In genomic region chr13:103282571-103283450, GRCh38 we compare ENCODE assay signal across 13 cellular contexts.
DNase-seq lines count a peak whose midpoint lies in the region; ATAC-seq and TF ChIP-seq lines count a peak whose summit lies in the region.
"Had no signal": no experiment of that assay in that cellular context is flagged by ENCODE, and none has a peak within 500 bp of the region (broad histone marks: within the 10 kb centered on the region; RNA-seq: fewer than 3 reads in every experiment).

No MANE protein-coding gene starts in this region.

- H3K36me3 Mint-ChIP-seq in natural killer cell: no peaks in the 10 kb centered on the region
- no peaks in the 10 kb centered on the region for H3K36me3 Mint-ChIP-seq in natural killer cell treated with Interleukin-12 subunit alpha and Interleukin-12 subunit beta and Interleukin-15 and Interleukin-18, amount 100 ng/mL, for 72 hours
- H3K36me3 Mint-ChIP-seq in stimulated activated memory B cell treated with anti-CD40 and anti-IgM and Interleukin-4, amounts not matched to agents 10 μg/mL and 1 μg/mL and 100 μg/mL, for 72 hours: no peaks in the 10 kb centered on the region
- H3K36me3 Mint-ChIP-seq: stimulated activated naive B cell treated with anti-CD40 and anti-IgM and Interleukin-4, amounts not matched to agents 10 μg/mL and 1 μg/mL and 100 μg/mL, for 72 hours had no signal

- no peak for DNase-seq in natural killer cell
- DNase-seq in natural killer cell treated with Interleukin-12 subunit alpha and Interleukin-12 subunit beta and Interleukin-15 and Interleukin-18, amount 100 ng/mL, for 72 hours (ENCODE audit: low spot score): no peak
- DNase-seq in RKO (ENCODE audit: low spot score): peak; percentile 5
- peak; percentile 83 for DNase-seq in glomerular visceral epithelial cell (ENCODE audit: extremely low spot score)
- DNase-seq in esophagus muscularis mucosa (ENCODE audit: extremely low spot score): no peak
- no peak for DNase-seq in SW 1271 (lab: John Stamatoyannopoulos, UW)
- no peak for DNase-seq in GM13977 (ENCODE audit: low spot score)
- DNase-seq: activated effector memory CD4-positive, alpha-beta T cell treated with Interleukin-2 at 50 U/mL for 16 hours; AML-193; heart right ventricle; NCI-H1694 treated with DMSO at 0.1 percent for 48 hours; stimulated activated naive B cell treated with anti-CD40 and anti-IgM and Interleukin-4, amounts not matched to agents 10 μg/mL and 1 μg/mL and 100 μg/mL, for 72 hours had no signal

- H3K9me3 Mint-ChIP-seq in natural killer cell: peaks cover 5% of the 10 kb centered on the region in 2 donors
- H3K9me3 Mint-ChIP-seq in natural killer cell treated with Interleukin-12 subunit alpha and Interleukin-12 subunit beta and Interleukin-15 and Interleukin-18, amount 100 ng/mL, for 72 hours: peaks cover 5% of the 10 kb centered on the region
- peaks cover 3% of the 10 kb centered on the region for H3K9me3 Mint-ChIP-seq in stimulated activated memory B cell treated with anti-CD40 and anti-IgM and Interleukin-4, amounts not matched to agents 10 μg/mL and 1 μg/mL and 100 μg/mL, for 72 hours
- H3K9me3 Mint-ChIP-seq: stimulated activated naive B cell treated with anti-CD40 and anti-IgM and Interleukin-4, amounts not matched to agents 10 μg/mL and 1 μg/mL and 100 μg/mL, for 72 hours had no signal

- TF ChIP-seq CTCF in natural killer cell (IDR thresholded peaks at IDR 0.05) (no peak), esophagus muscularis mucosa (IDR thresholded peaks at IDR 0.05) (no peak), GM13977 (IDR thresholded peaks at IDR 0.05; ENCODE audit: extremely low read depth, insufficient read depth, missing control alignments) (no peak)

- H3K4me3 ChIP-seq in esophagus muscularis mucosa: no peak overlapping the region
- H3K4me3 ChIP-seq: heart right ventricle had no signal

- peak overlapping the region; percentile 39 for H3K4me3 Mint-ChIP-seq in natural killer cell
- no peak overlapping the region for H3K4me3 Mint-ChIP-seq in natural killer cell treated with Interleukin-12 subunit alpha and Interleukin-12 subunit beta and Interleukin-15 and Interleukin-18, amount 100 ng/mL, for 72 hours
- H3K4me3 Mint-ChIP-seq in stimulated activated memory B cell treated with anti-CD40 and anti-IgM and Interleukin-4, amounts not matched to agents 10 μg/mL and 1 μg/mL and 100 μg/mL, for 72 hours: no peak overlapping the region
- H3K4me3 Mint-ChIP-seq: stimulated activated naive B cell treated with anti-CD40 and anti-IgM and Interleukin-4, amounts not matched to agents 10 μg/mL and 1 μg/mL and 100 μg/mL, for 72 hours had no signal

- H3K36me3 ChIP-seq in esophagus muscularis mucosa: no peaks in the 10 kb centered on the region
- H3K36me3 ChIP-seq: heart right ventricle had no signal

- 50% methylated on average over 14 of the region's 14 CpGs for WGBS in esophagus muscularis mucosa

- H3K27me3 ChIP-seq in esophagus muscularis mucosa: no peaks in the 10 kb centered on the region
- H3K27me3 ChIP-seq: heart right ventricle had no signal

- H3K27me3 Mint-ChIP-seq in natural killer cell (ENCODE audit: low read depth in 2 of 2): no peaks in the 10 kb centered on the region
- H3K27me3 Mint-ChIP-seq in natural killer cell treated with Interleukin-12 subunit alpha and Interleukin-12 subunit beta and Interleukin-15 and Interleukin-18, amount 100 ng/mL, for 72 hours: no peaks in the 10 kb centered on the region
- no peaks in the 10 kb centered on the region for H3K27me3 Mint-ChIP-seq in stimulated activated memory B cell treated with anti-CD40 and anti-IgM and Interleukin-4, amounts not matched to agents 10 μg/mL and 1 μg/mL and 100 μg/mL, for 72 hours

- no peaks in the 10 kb centered on the region for H3K9me3 ChIP-seq in esophagus muscularis mucosa

- H3K27ac ChIP-seq in esophagus muscularis mucosa (replicated peaks in 1 of 4): no peak overlapping the region
- H3K27ac ChIP-seq: heart right ventricle had no signal

- peaks cover 10 to 11% of the 10 kb centered on the region in 2 donors for H3K4me1 Mint-ChIP-seq in natural killer cell
- H3K4me1 Mint-ChIP-seq in natural killer cell treated with Interleukin-12 subunit alpha and Interleukin-12 subunit beta and Interleukin-15 and Interleukin-18, amount 100 ng/mL, for 72 hours (ENCODE audit: low read depth in 2 of 2): peaks cover 0 to 6% of the 10 kb centered on the region in 2 donors
- H3K4me1 Mint-ChIP-seq in stimulated activated memory B cell treated with anti-CD40 and anti-IgM and Interleukin-4, amounts not matched to agents 10 μg/mL and 1 μg/mL and 100 μg/mL, for 72 hours: no peaks in the 10 kb centered on the region

- TF ChIP-seq POLR2A in esophagus muscularis mucosa (IDR thresholded peaks at IDR 0.05; ENCODE audit: low read depth): no peak

- H3K4me1 ChIP-seq in esophagus muscularis mucosa: no peaks in the 10 kb centered on the region

- in situ Hi-C loops in GM13977 (cut with MboI; ENCODE audit: low pct_unique_long_range_greater_than_20kb, low sequenced_read_pairs, unreplicated experiment): no loop called here

- ATAC-seq in natural killer cell: peak in 1 of 3 donors; percentile 62
- ATAC-seq in natural killer cell treated with Interleukin-12 subunit alpha and Interleukin-12 subunit beta and Interleukin-15 and Interleukin-18, amount 100 ng/mL, for 72 hours: no peak
- no peak for ATAC-seq in stimulated activated memory B cell treated with anti-CD40 and anti-IgM and Interleukin-4, amounts not matched to agents 10 μg/mL and 1 μg/mL and 100 μg/mL, for 72 hours
- ATAC-seq: stimulated activated naive B cell treated with anti-CD40 and anti-IgM and Interleukin-4, amounts not matched to agents 10 μg/mL and 1 μg/mL and 100 μg/mL, for 72 hours had no signal

- intact Hi-C loops in natural killer cell (cut with micrococcal nuclease): no loop called here
- intact Hi-C loops in esophagus muscularis mucosa (cut with DNase I): no loop called here

- TF ChIP-seq EP300 in esophagus muscularis mucosa (IDR thresholded peaks at IDR 0.05): no peak

- peak overlapping the region; percentile 19 to 40 for H3K27ac Mint-ChIP-seq in natural killer cell
- H3K27ac Mint-ChIP-seq in natural killer cell treated with Interleukin-12 subunit alpha and Interleukin-12 subunit beta and Interleukin-15 and Interleukin-18, amount 100 ng/mL, for 72 hours: no peak overlapping the region
- H3K27ac Mint-ChIP-seq in stimulated activated memory B cell treated with anti-CD40 and anti-IgM and Interleukin-4, amounts not matched to agents 10 μg/mL and 1 μg/mL and 100 μg/mL, for 72 hours: no peak overlapping the region
- H3K27ac Mint-ChIP-seq: stimulated activated naive B cell treated with anti-CD40 and anti-IgM and Interleukin-4, amounts not matched to agents 10 μg/mL and 1 μg/mL and 100 μg/mL, for 72 hours had no signal

Comparison
In these comparisons a context has a peak if more than half of its experiments do, and no peak if none do; other contexts are left out.
1. H3K27ac Mint-ChIP-seq: peak in natural killer cell (2 of 2); none in natural killer cell treated with Interleukin-12 subunit alpha and Interleukin-12 subunit beta and Interleukin-15 and Interleukin-18, amount 100 ng/mL, for 72 hours (0 of 2) and stimulated activated memory B cell treated with anti-CD40 and anti-IgM and Interleukin-4, amounts not matched to agents 10 μg/mL and 1 μg/mL and 100 μg/mL, for 72 hours (single experiment).
2. DNase-seq: peak in RKO (single experiment) and glomerular visceral epithelial cell (single experiment); none in natural killer cell (single experiment), natural killer cell treated with Interleukin-12 subunit alpha and Interleukin-12 subunit beta and Interleukin-15 and Interleukin-18, amount 100 ng/mL, for 72 hours (single experiment), esophagus muscularis mucosa (single experiment), SW 1271 (0 of 2) and GM13977 (single experiment).